ENCODE assay signal across 2 cellular contexts in genomic region chr10:33122014-33122788, GRCh38.
TF ChIP-seq lines count a peak whose summit lies in the region.

No MANE protein-coding gene starts in this region.

TF ChIP-seq in GM23338, 12 proteins besides CTCF, POLR2A, EP300 and RAD21:
- no peak for TF ChIP-seq REST (IDR thresholded peaks at IDR 0.05; ENCODE audit: unreplicated experiment)
- TF ChIP-seq CREB1 (CRISPR knock-in tag; IDR thresholded peaks at IDR 0.05; ENCODE audit: low read depth), result no peak
- TF ChIP-seq EZH2phosphoT487 (IDR thresholded peaks at IDR 0.05; ENCODE audit: unreplicated experiment), result no peak
- TF ChIP-seq ETS1 (IDR thresholded peaks at IDR 0.05), result no peak
- no peak for TF ChIP-seq ZNF462 (CRISPR knock-in tag; IDR thresholded peaks at IDR 0.05)
- TF ChIP-seq EZH2 (IDR thresholded peaks at IDR 0.05; ENCODE audit: low read depth, unreplicated experiment), result no peak
- no peak for TF ChIP-seq JUNB (IDR thresholded peaks at IDR 0.05; ENCODE audit: unreplicated experiment)
- TF ChIP-seq POLR2AphosphoS5 (IDR thresholded peaks at IDR 0.05; ENCODE audit: low read depth), result no peak
- TF ChIP-seq STAT1 (IDR thresholded peaks at IDR 0.05; ENCODE audit: unreplicated experiment), result no peak
- no peak for TF ChIP-seq ZNF114 (CRISPR knock-in tag; IDR thresholded peaks at IDR 0.05)
- no peak for TF ChIP-seq NANOG (IDR thresholded peaks at IDR 0.05; ENCODE audit: borderline replicate concordance)

TF ChIP-seq in HepG2, 621 proteins besides CTCF, POLR2A, EP300 and RAD21 (continued from another document):
- TF ChIP-seq ZBED4 (CRISPR knock-in tag; IDR thresholded peaks at IDR 0.05; ENCODE audit: borderline replicate concordance), result no peak
